Comparison of ENCODE assay signal across 8 cellular contexts in the genomic region with DNA sequence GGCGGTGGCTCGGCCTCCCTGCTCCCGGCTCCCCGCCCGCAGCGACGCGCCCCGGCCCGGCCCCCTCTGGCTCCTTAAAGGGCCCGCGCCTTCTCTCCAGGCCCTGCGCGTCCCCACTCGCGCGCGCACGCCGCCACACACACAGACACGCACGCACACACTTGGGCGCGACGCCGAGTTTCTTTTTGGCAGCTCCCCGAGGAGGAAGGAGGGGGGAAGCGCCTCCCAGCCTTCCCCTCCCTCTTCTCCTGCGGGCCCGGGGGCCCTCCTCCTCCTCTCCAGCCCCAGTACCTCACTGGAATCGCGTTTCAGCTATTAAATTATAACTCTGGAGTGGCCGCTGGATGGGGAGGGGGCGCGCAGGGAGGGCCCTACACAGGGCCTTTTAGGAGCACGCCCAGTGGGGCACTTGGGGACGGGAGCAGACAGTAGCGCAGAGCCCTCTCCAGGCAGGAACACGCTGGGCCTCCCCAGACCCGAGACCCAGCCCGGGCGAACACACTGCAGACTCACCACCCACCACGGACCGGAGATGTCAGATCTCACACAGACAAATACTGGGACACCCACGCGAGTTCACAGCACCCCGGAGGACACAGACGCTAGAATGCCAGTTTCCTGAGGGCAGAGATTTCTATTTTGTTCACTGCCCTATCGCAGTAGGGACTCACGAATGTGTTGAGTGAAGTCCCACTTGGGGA. TPM values are rescaled to one million over a fixed set of nuclear protein-coding genes. Genes with fewer than 3 reads are reported as not detected.
DNase-seq lines count a peak whose midpoint lies in the region; ATAC-seq, FAIRE-seq and TF ChIP-seq lines count a peak whose summit lies in the region.

No MANE protein-coding gene starts in this region.

- DNase-seq in D721Med (ENCODE audit: insufficient read length, low spot score) (peak; percentile 85), KBM-7 (peak; percentile 89), RKO (ENCODE audit: low spot score) (peak; percentile 75), fibroblast of lung (ENCODE audit: low read depth in 2 of 2) (peak; percentile 96 to 97)
- peak; percentile 68 to 90 (median 72) for DNase-seq in naive thymus-derived CD8-positive, alpha-beta T cell
- DNase-seq in stimulated activated naive B cell treated with anti-CD40 and anti-IgM and Interleukin-4, amounts not matched to agents 10 μg/mL and 1 μg/mL and 100 μg/mL, for 72 hours = peak; percentile 78

- H3K36me3 Mint-ChIP-seq in activated T-helper 17 cell treated with anti-CD3 and anti-CD28 coated beads, Interleukin-2, amount 50 U/mL, for 72 hours (ENCODE audit: low read depth) = no peaks in the 10 kb centered on the region
- H3K36me3 Mint-ChIP-seq in naive thymus-derived CD8-positive, alpha-beta T cell = no peaks in the 10 kb centered on the region
- peaks cover 0 to 2% of the 10 kb centered on the region in 2 donors for H3K36me3 Mint-ChIP-seq in stimulated activated naive B cell treated with anti-CD40 and anti-IgM and Interleukin-4, amounts not matched to agents 10 μg/mL and 1 μg/mL and 100 μg/mL, for 72 hours

- ATAC-seq in GM21576 (IDR thresholded peaks at IDR 0.05; ENCODE audit: unreplicated experiment) = peak; percentile 44
- ATAC-seq in activated T-helper 17 cell treated with anti-CD3 and anti-CD28 coated beads, Interleukin-2, amount 50 U/mL, for 72 hours (replicated peaks) = peak; percentile 78
- ATAC-seq in naive thymus-derived CD8-positive, alpha-beta T cell = peak; percentile 65 to 69
- peak; percentile 63 to 69 for ATAC-seq in stimulated activated naive B cell treated with anti-CD40 and anti-IgM and Interleukin-4, amounts not matched to agents 10 μg/mL and 1 μg/mL and 100 μg/mL, for 72 hours (replicated peaks)

- no peaks in the 10 kb centered on the region for H3K9me3 Mint-ChIP-seq in activated T-helper 17 cell treated with anti-CD3 and anti-CD28 coated beads, Interleukin-2, amount 50 U/mL, for 72 hours
- no peaks in the 10 kb centered on the region for H3K9me3 Mint-ChIP-seq in naive thymus-derived CD8-positive, alpha-beta T cell
- no peaks in the 10 kb centered on the region for H3K9me3 Mint-ChIP-seq in stimulated activated naive B cell treated with anti-CD40 and anti-IgM and Interleukin-4, amounts not matched to agents 10 μg/mL and 1 μg/mL and 100 μg/mL, for 72 hours

- H3K79me2 ChIP-seq in fibroblast of lung (ENCODE audit: control insufficient read depth, insufficient read depth, low read length) = peaks cover 36% of the 10 kb centered on the region

- peak overlapping the region; percentile 64 for H3K9ac ChIP-seq in fibroblast of lung (ENCODE audit: insufficient read depth, low read length)

- no peaks in the 10 kb centered on the region for H4K20me1 ChIP-seq in fibroblast of lung (ENCODE audit: control insufficient read depth, extremely low read depth, insufficient read depth, low read length)

- POLR2A ChIA-PET in naive thymus-derived CD8-positive, alpha-beta T cell (lab: Charles Lee) = interaction anchor here (0.6 to 1.2 kb wide), 3 partner anchors 13 to 70 kb away, joined by 3 to 7 read pairs (median 3); no protein-coding TSS in a partner anchor

- no peaks in the 10 kb centered on the region for H3K36me3 ChIP-seq in fibroblast of lung (ENCODE audit: control insufficient read depth, insufficient read depth, low read length)

- H3K9me3 ChIP-seq in fibroblast of lung (ENCODE audit: control insufficient read depth, insufficient read depth, low read depth, low read length) = no peaks in the 10 kb centered on the region

- H3K27me3 ChIP-seq in fibroblast of lung (ENCODE audit: control insufficient read depth, insufficient read depth, low read length) = no peaks in the 10 kb centered on the region

- in situ Hi-C loops in KBM-7 (cut with MboI; ENCODE audit: low pct_unique_long_range_greater_than_20kb, low sequenced_read_pairs) = no loop called here

- H2AFZ ChIP-seq in fibroblast of lung (ENCODE audit: low read length) = peak overlapping the region; percentile 5

- peaks cover 24% of the 10 kb centered on the region for H3K4me1 ChIP-seq in fibroblast of lung (ENCODE audit: control insufficient read depth, extremely low read depth, insufficient read depth, low read length)

- H3K27ac Mint-ChIP-seq in activated T-helper 17 cell treated with anti-CD3 and anti-CD28 coated beads, Interleukin-2, amount 50 U/mL, for 72 hours = no peak overlapping the region
- peak overlapping the region; percentile 13 to 88 (median 80) for H3K27ac Mint-ChIP-seq in naive thymus-derived CD8-positive, alpha-beta T cell
- H3K27ac Mint-ChIP-seq in stimulated activated naive B cell treated with anti-CD40 and anti-IgM and Interleukin-4, amounts not matched to agents 10 μg/mL and 1 μg/mL and 100 μg/mL, for 72 hours = peak overlapping the region; percentile 96

- TF ChIP-seq CTCF in D721Med (IDR thresholded peaks at IDR 0.05; ENCODE audit: insufficient read depth, missing control alignments) (no peak), fibroblast of lung (conservative IDR thresholded peaks at IDR 0.05 in 1 of 2, IDR thresholded peaks at IDR 0.05 in 1 of 2; ENCODE audit: low read depth in 1 of 2, low read length in 2 of 2) (no peak)

- peaks cover 4% of the 10 kb centered on the region for H3K4me1 Mint-ChIP-seq in activated T-helper 17 cell treated with anti-CD3 and anti-CD28 coated beads, Interleukin-2, amount 50 U/mL, for 72 hours
- peaks cover 5 to 44% (median 34%) of the 10 kb centered on the region in 4 donors for H3K4me1 Mint-ChIP-seq in naive thymus-derived CD8-positive, alpha-beta T cell
- H3K4me1 Mint-ChIP-seq in stimulated activated naive B cell treated with anti-CD40 and anti-IgM and Interleukin-4, amounts not matched to agents 10 μg/mL and 1 μg/mL and 100 μg/mL, for 72 hours = peaks cover 24 to 62% of the 10 kb centered on the region in 2 donors

- H3K4me2 ChIP-seq in fibroblast of lung (ENCODE audit: extremely low read depth, insufficient read depth, low read length) = peak overlapping the region; percentile 84

- H3K4me3 Mint-ChIP-seq in activated T-helper 17 cell treated with anti-CD3 and anti-CD28 coated beads, Interleukin-2, amount 50 U/mL, for 72 hours = peak overlapping the region; percentile 75
- peak overlapping the region; percentile 78 to 93 (median 87) for H3K4me3 Mint-ChIP-seq in naive thymus-derived CD8-positive, alpha-beta T cell
- H3K4me3 Mint-ChIP-seq in stimulated activated naive B cell treated with anti-CD40 and anti-IgM and Interleukin-4, amounts not matched to agents 10 μg/mL and 1 μg/mL and 100 μg/mL, for 72 hours = peak overlapping the region; percentile 89 to 90

- peak overlapping the region; percentile 86 for H3K27ac ChIP-seq in fibroblast of lung (ENCODE audit: insufficient read depth, low read length)

- FAIRE-seq in D721Med (lab: Jason Lieb, UNC) = no peak

- H3K27me3 Mint-ChIP-seq in activated T-helper 17 cell treated with anti-CD3 and anti-CD28 coated beads, Interleukin-2, amount 50 U/mL, for 72 hours = no peaks in the 10 kb centered on the region
- H3K27me3 Mint-ChIP-seq in naive thymus-derived CD8-positive, alpha-beta T cell = no peaks in the 10 kb centered on the region
- H3K27me3 Mint-ChIP-seq in stimulated activated naive B cell treated with anti-CD40 and anti-IgM and Interleukin-4, amounts not matched to agents 10 μg/mL and 1 μg/mL and 100 μg/mL, for 72 hours = no peaks in the 10 kb centered on the region

- peak overlapping the region in 3 of 4 experiments; percentile 1 to 33 (median 27) for H3K4me3 ChIP-seq in fibroblast of lung (replicated peaks in 1 of 4; ENCODE audit: control extremely low read depth in 1 of 4, insufficient read depth in 1 of 4, low read depth in 3 of 4, low read length in 4 of 4)

RNA-seq across cellular contexts. Expression of gene NCOR2, which starts 0.4 kb away (rescaled TPM):
- total RNA-seq in activated T-helper 17 cell treated with anti-CD3 and anti-CD28 coated beads, Interleukin-2, amount 50 U/mL, for 72 hours = 10 to 100 TPM; 72.8 to 87.8 TPM
- total RNA-seq in fibroblast of lung = 13.1 and 17.2 TPM in 2 replicates
- 6.1 and 7.2 TPM in 2 replicates for polyA plus RNA-seq in fibroblast of lung
- 49.7 and 79.6 TPM in 2 replicates for polyA plus RNA-seq in fibroblast of lung (2012)
- 29.1 and 47.4 TPM in 2 replicates for polyA minus RNA-seq in fibroblast of lung (ENCODE audit: low replicate concordance)
- 10 to 100 TPM; 86.3 to 86.7 TPM for total RNA-seq in naive thymus-derived CD8-positive, alpha-beta T cell
- 10 to 100 TPM in 1 of 3 donors, 1 to 10 TPM in 2; 2.3 to 18.7 (median 3.5) TPM for polyA plus RNA-seq in naive thymus-derived CD8-positive, alpha-beta T cell

Comparison
In these comparisons a context has a peak if more than half of its experiments do, and no peak if none do; other contexts are left out.
1. Peak in every context shown above with its lines: DNase-seq, ATAC-seq, H3K4me3 ChIP-seq and H3K27ac ChIP-seq.